19 cellular contexts compared by ENCODE assay signal in the genomic region with DNA sequence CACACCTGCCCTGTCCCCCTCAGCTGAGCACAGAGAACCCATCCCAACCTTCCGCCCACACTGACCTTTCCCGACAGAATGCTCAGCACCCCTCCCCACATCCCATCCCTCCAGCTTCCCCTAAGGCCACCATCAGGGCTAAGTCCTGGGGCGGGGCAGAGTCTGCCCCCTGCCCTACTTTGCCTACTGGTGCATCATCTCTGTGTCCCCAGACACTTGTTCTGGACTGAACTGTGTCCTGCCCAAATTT.
"Had no signal": no experiment of that assay in that cellular context is flagged by ENCODE, and none has a peak within 500 bp of the region (broad histone marks: within the 10 kb centered on the region; RNA-seq: fewer than 3 reads in every experiment).

No MANE protein-coding gene starts in this region.

- ATAC-seq: Panc1, PC-3, T-cell had no signal

- H3K36me3 Mint-ChIP-seq: T-cell had no signal

- H3K36me3 ChIP-seq: SJCRH30 had no signal

- H3K27ac Mint-ChIP-seq: T-cell had no signal

- H3K4me3 ChIP-seq: SJCRH30 had no signal

- H3K4me3 Mint-ChIP-seq: T-cell had no signal

- H3K27ac ChIP-seq: RWPE1, SJCRH30 had no signal

- H3K4me1 Mint-ChIP-seq: T-cell had no signal

- H3K27me3 ChIP-seq: SJCRH30 had no signal

- DNase-seq: KBM-7, MV-4-11, NCI-H1048, NCI-H1105, NCI-H1417, NCI-H1436 treated with DMSO at 0.1 percent for 48 hours, NCI-H1694, NCI-H187 treated with DMSO at 0.1 percent for 48 hours, NCI-H2029 treated with DMSO at 0.1 percent for 48 hours, NCI-H2227 treated with DMSO at 0.1 percent for 48 hours, NCI-H526 treated with DMSO at 0.1 percent for 48 hours, NCI-H748 treated with DMSO at 0.1 percent for 48 hours, PC-3, SHP77 treated with DMSO at 0.1 percent for 48 hours, SW 1271 had no signal
